In genomic region chr16:89742948-89743347, GRCh38 we compare ENCODE assay signal across 15 cellular contexts. TPM values are rescaled to one million over a fixed set of nuclear protein-coding genes. Genes with fewer than 3 reads are reported as not detected.
A peak's percentile ranks its signal among the peaks of the same experiment; 100 is the strongest.
DNase-seq lines count a peak whose midpoint lies in the region; ATAC-seq and TF ChIP-seq lines count a peak whose summit lies in the region.
"Had no signal": no experiment of that assay in that cellular context is flagged by ENCODE, and none has a peak within 500 bp of the region (broad histone marks: within the 10 kb centered on the region; RNA-seq: fewer than 3 reads in every experiment).

No MANE protein-coding gene starts in this region.

- peak overlapping the region in 57 of 59 donors; percentile 39 to 89 (median 72) for H3K27ac ChIP-seq in dorsolateral prefrontal cortex
- H3K27ac ChIP-seq: HL-60 had no signal

- ATAC-seq in activated T-cell treated with anti-CD3 and anti-CD28 coated beads, Interleukin-2, amount 50 U/mL, for 72 hours (replicated peaks in 1 of 2): no peak
- ATAC-seq in stimulated activated naive B cell treated with anti-CD40 and anti-IgM and Interleukin-4, amounts not matched to agents 10 μg/mL and 1 μg/mL and 100 μg/mL, for 72 hours (replicated peaks): no peak
- ATAC-seq in HG03354 (IDR thresholded peaks at IDR 0.05; ENCODE audit: poor library complexity, severe bottlenecking, unreplicated experiment): no peak
- ATAC-seq: HCT116 had no signal

- intact Hi-C loops in dorsolateral prefrontal cortex (cut with DNase I): loop anchor here in 1 of 2 donors (5.0 kb wide), 1 partner anchor 36 kb away; no protein-coding TSS in a partner anchor

- H3K36me3 Mint-ChIP-seq in activated T-cell treated with anti-CD3 and anti-CD28 coated beads, Interleukin-2, amount 50 U/mL, for 24 hours (ENCODE audit: low read depth): peaks cover 91% of the 10 kb centered on the region
- peaks cover 3 to 17% of the 10 kb centered on the region in 2 donors for H3K36me3 Mint-ChIP-seq in activated T-cell treated with anti-CD3 and anti-CD28 coated beads, Interleukin-2, amount 50 U/mL, for 72 hours (ENCODE audit: insufficient read depth in 2 of 2)
- H3K36me3 Mint-ChIP-seq in stimulated activated naive B cell treated with anti-CD40 and anti-IgM and Interleukin-4, amounts not matched to agents 10 μg/mL and 1 μg/mL and 100 μg/mL, for 72 hours: peaks cover 38 to 54% of the 10 kb centered on the region in 2 donors

- H3K4me3 ChIP-seq in dorsolateral prefrontal cortex: no peak overlapping the region
- H3K4me3 ChIP-seq: smooth muscle cell had no signal

- H3K9me3 Mint-ChIP-seq in activated T-cell treated with anti-CD3 and anti-CD28 coated beads, Interleukin-2, amount 50 U/mL, for 24 hours: no peaks in the 10 kb centered on the region
- H3K9me3 Mint-ChIP-seq in activated T-cell treated with anti-CD3 and anti-CD28 coated beads, Interleukin-2, amount 50 U/mL, for 72 hours: no peaks in the 10 kb centered on the region
- H3K9me3 Mint-ChIP-seq in stimulated activated naive B cell treated with anti-CD40 and anti-IgM and Interleukin-4, amounts not matched to agents 10 μg/mL and 1 μg/mL and 100 μg/mL, for 72 hours: no peaks in the 10 kb centered on the region

- H3K27me3 Mint-ChIP-seq in activated T-cell treated with anti-CD3 and anti-CD28 coated beads, Interleukin-2, amount 50 U/mL, for 24 hours: no peaks in the 10 kb centered on the region
- H3K27me3 Mint-ChIP-seq in activated T-cell treated with anti-CD3 and anti-CD28 coated beads, Interleukin-2, amount 50 U/mL, for 72 hours (ENCODE audit: low read depth): no peaks in the 10 kb centered on the region
- H3K27me3 Mint-ChIP-seq in stimulated activated naive B cell treated with anti-CD40 and anti-IgM and Interleukin-4, amounts not matched to agents 10 μg/mL and 1 μg/mL and 100 μg/mL, for 72 hours: no peaks in the 10 kb centered on the region

- peak overlapping the region; percentile 83 for H3K27ac Mint-ChIP-seq in activated T-cell treated with anti-CD3 and anti-CD28 coated beads, Interleukin-2, amount 50 U/mL, for 24 hours
- no peak overlapping the region for H3K27ac Mint-ChIP-seq in activated T-cell treated with anti-CD3 and anti-CD28 coated beads, Interleukin-2, amount 50 U/mL, for 72 hours
- H3K27ac Mint-ChIP-seq in stimulated activated naive B cell treated with anti-CD40 and anti-IgM and Interleukin-4, amounts not matched to agents 10 μg/mL and 1 μg/mL and 100 μg/mL, for 72 hours: peak overlapping the region; percentile 65

- H3K4me3 Mint-ChIP-seq in activated T-cell treated with anti-CD3 and anti-CD28 coated beads, Interleukin-2, amount 50 U/mL, for 24 hours: no peak overlapping the region
- no peak overlapping the region for H3K4me3 Mint-ChIP-seq in activated T-cell treated with anti-CD3 and anti-CD28 coated beads, Interleukin-2, amount 50 U/mL, for 72 hours
- H3K4me3 Mint-ChIP-seq in stimulated activated naive B cell treated with anti-CD40 and anti-IgM and Interleukin-4, amounts not matched to agents 10 μg/mL and 1 μg/mL and 100 μg/mL, for 72 hours: no peak overlapping the region

- TF ChIP-seq CTCF in dorsolateral prefrontal cortex (IDR thresholded peaks at IDR 0.05 in 54 of 56, conservative IDR thresholded peaks at IDR 0.05 in 2 of 56; ENCODE audit: low read depth in 1 of 56, partially characterized antibody in 56 of 56): no peak

- peaks cover 25% of the 10 kb centered on the region for H3K4me1 Mint-ChIP-seq in activated T-cell treated with anti-CD3 and anti-CD28 coated beads, Interleukin-2, amount 50 U/mL, for 24 hours (ENCODE audit: low read depth)
- peaks cover 6% of the 10 kb centered on the region for H3K4me1 Mint-ChIP-seq in activated T-cell treated with anti-CD3 and anti-CD28 coated beads, Interleukin-2, amount 50 U/mL, for 72 hours (ENCODE audit: low read depth)
- H3K4me1 Mint-ChIP-seq in stimulated activated naive B cell treated with anti-CD40 and anti-IgM and Interleukin-4, amounts not matched to agents 10 μg/mL and 1 μg/mL and 100 μg/mL, for 72 hours: peaks cover 7 to 8% of the 10 kb centered on the region in 2 donors

- no peak for DNase-seq in activated T-cell treated with anti-CD3 and anti-CD28 coated beads, Interleukin-2, amount 50 U/mL, for 24 hours
- no peak for DNase-seq in activated T-cell treated with anti-CD3 and anti-CD28 coated beads, Interleukin-2, amount 50 U/mL, for 72 hours
- DNase-seq in dorsolateral prefrontal cortex: peak in 1 of 10 donors; percentile 37
- DNase-seq in stimulated activated naive B cell treated with anti-CD40 and anti-IgM and Interleukin-4, amounts not matched to agents 10 μg/mL and 1 μg/mL and 100 μg/mL, for 72 hours: no peak
- no peak for DNase-seq in NCI-H1417 treated with DMSO at 0.1 percent for 48 hours (lab: John Stamatoyannopoulos, UW)
- DNase-seq in SKM-1 treated with dmso at 0.1 percent for 144 hours (lab: John Stamatoyannopoulos, UW; ENCODE audit: unreplicated experiment): no peak
- DNase-seq: amniotic stem cell, NCI-H2029, NCI-H82, RPMI8226 had no signal

- H3K27me3 ChIP-seq in dorsolateral prefrontal cortex: no peaks in the 10 kb centered on the region

TF ChIP-seq in PFSK-1, 5 proteins besides CTCF, POLR2A, EP300 and RAD21:
- no peak for TF ChIP-seq TAF1 (IDR thresholded peaks at IDR 0.05; ENCODE audit: borderline replicate concordance, insufficient read depth, low read length)
- 0 out of 2 replicates have a peak, but pooled peaks have one; percentile 22 for TF ChIP-seq POLR2AphosphoS5 (IDR thresholded peaks at IDR 0.05; ENCODE audit: low read depth, low read length)
TF ChIP-seq in PFSK-1: peak in this region for 1.

RNA-seq across cellular contexts. Expression of gene ZNF276, which starts 21.6 kb away (rescaled TPM):
- 10 to 100 TPM; 27.1 to 31.1 TPM for total RNA-seq in activated T-cell treated with anti-CD3 and anti-CD28 coated beads, Interleukin-2, amount 50 U/mL, for 72 hours
- polyA plus RNA-seq in PFSK-1 (2012; ENCODE audit: insufficient read length, low read depth): 45.8 TPM
- total RNA-seq in dorsolateral prefrontal cortex: 10 to 100 TPM; 23.1 to 70.6 (median 42.1) TPM

RNA-seq across cellular contexts. Expression of gene VPS9D1, which starts 22.2 kb away (rescaled TPM):
- total RNA-seq in activated T-cell treated with anti-CD3 and anti-CD28 coated beads, Interleukin-2, amount 50 U/mL, for 72 hours: 1 to 10 TPM; 4.7 to 6.5 TPM
- 9.5 TPM for polyA plus RNA-seq in PFSK-1 (2012; ENCODE audit: insufficient read length, low read depth)
- 10 to 100 TPM; 29.3 to 75.4 (median 48.9) TPM for total RNA-seq in dorsolateral prefrontal cortex

RNA-seq across cellular contexts. Expression of gene SPATA2L, which starts 41.4 kb away (rescaled TPM):
- total RNA-seq in activated T-cell treated with anti-CD3 and anti-CD28 coated beads, Interleukin-2, amount 50 U/mL, for 72 hours: 1 to 10 TPM; 6.1 to 6.5 TPM
- 70.9 TPM for polyA plus RNA-seq in PFSK-1 (2012; ENCODE audit: insufficient read length, low read depth)
- 10 to 100 TPM in 85 of 120 experiments, 1 to 10 TPM in 35; 4.5 to 25.5 (median 11.4) TPM for total RNA-seq in dorsolateral prefrontal cortex

RNA-seq across cellular contexts. Expression of gene CDK10, which starts 56.5 kb away (rescaled TPM):
- 10 to 100 TPM; 66.6 to 83.2 TPM for total RNA-seq in activated T-cell treated with anti-CD3 and anti-CD28 coated beads, Interleukin-2, amount 50 U/mL, for 72 hours
- polyA plus RNA-seq in PFSK-1 (2012; ENCODE audit: insufficient read length, low read depth): 68.4 TPM
- total RNA-seq in dorsolateral prefrontal cortex: 100 to 1,000 TPM in 49 of 120 experiments, 10 to 100 TPM in 71; 57.3 to 194 (median 96.1) TPM

Comparison
In these comparisons a context has a peak if more than half of its experiments do, and no peak if none do; other contexts are left out.
1. RNA of gene VPS9D1, which starts 22.2 kb away (total RNA-seq): 29.3 to 75.4 TPM in dorsolateral prefrontal cortex; 4.7 to 6.5 TPM in activated T-cell treated with anti-CD3 and anti-CD28 coated beads, Interleukin-2, amount 50 U/mL, for 72 hours; every median in the first group is over 4 times any median in the second.